ENCODE assay signal across 12 cellular contexts in the genomic region with DNA sequence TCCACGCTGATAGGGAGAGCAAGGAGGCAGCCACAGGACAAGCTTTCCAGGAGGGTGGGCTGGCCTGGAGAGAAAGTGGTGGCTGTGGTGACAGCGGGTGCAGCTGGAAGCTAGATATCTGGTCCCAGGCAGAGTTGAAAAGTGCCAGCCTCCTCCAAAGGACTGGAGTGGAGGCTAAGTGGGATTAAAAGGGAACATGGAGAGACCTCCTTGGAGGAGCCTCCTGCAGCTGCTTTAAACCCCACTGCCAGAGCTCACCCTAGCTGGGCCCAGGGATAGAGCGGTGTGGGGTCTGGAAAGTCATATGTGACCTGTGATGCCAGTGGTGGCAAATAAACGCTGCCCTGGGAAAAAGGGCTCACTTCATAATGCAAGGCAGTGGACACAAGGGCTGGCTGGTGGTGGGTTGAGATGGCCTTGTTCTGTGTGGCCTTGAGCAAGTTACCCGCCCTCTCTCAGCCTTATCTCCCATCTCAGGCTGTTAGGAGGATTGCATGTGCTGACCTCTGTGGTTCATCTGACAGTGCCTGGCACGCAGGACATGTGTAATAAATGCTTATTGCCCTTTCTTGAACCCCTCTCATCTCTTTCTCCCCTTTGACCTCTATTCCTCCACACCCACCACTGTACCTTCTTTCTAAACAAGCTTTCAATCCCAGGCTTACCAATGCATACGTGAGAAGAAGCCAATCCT.
DNase-seq lines count a peak whose midpoint lies in the region; TF ChIP-seq lines count a peak whose summit lies in the region.
"Had no signal": no experiment of that assay in that cellular context is flagged by ENCODE, and none has a peak within 500 bp of the region (broad histone marks: within the 10 kb centered on the region; RNA-seq: fewer than 3 reads in every experiment).

No MANE protein-coding gene starts in this region.

- no peak overlapping the region for H2BK120ac ChIP-seq in H9 (ENCODE audit: low read depth, low read length, poor library complexity, severe bottlenecking)

- no peaks in the 10 kb centered on the region for H3K23me2 ChIP-seq in H9 (ENCODE audit: insufficient read length, low read depth, low read length, poor library complexity, severe bottlenecking)

- no peaks in the 10 kb centered on the region for H3K79me1 ChIP-seq in H9 (ENCODE audit: insufficient read depth, low read depth, low read length, poor library complexity, severe bottlenecking)

- H3K4me1 ChIP-seq in BLaER1 = peaks cover 58% of the 10 kb centered on the region
- H3K4me1 ChIP-seq in H9 (ENCODE audit: insufficient read depth, low read length) = peaks cover 10% of the 10 kb centered on the region
- H3K4me1 ChIP-seq in MM.1S (ENCODE audit: low read length) = no peaks in the 10 kb centered on the region

- intact Hi-C loops in activated T-helper 2 cell treated with anti-CD3 and anti-CD28 coated beads, Interferon-gamma antibody, Interleukin-2, Interleukin-4, amounts not matched to agents 10 μg/mL and 5 μg/mL and 100 μg/mL, durations not matched to agents 14 hours and 24 hours and 36 hours (cut with micrococcal nuclease) = loop anchor here (5.0 kb wide), 1 partner anchor 32 kb away; no protein-coding TSS in a partner anchor

- H3K18ac ChIP-seq in H9 (ENCODE audit: insufficient read length, low read depth, low read length) = no peak overlapping the region

- no peaks in the 10 kb centered on the region for H3K27me3 ChIP-seq in BLaER1
- no peaks in the 10 kb centered on the region for H3K27me3 ChIP-seq in H9 (ENCODE audit: insufficient read depth, low read length)
- no peaks in the 10 kb centered on the region for H3K27me3 ChIP-seq in MM.1S (replicated peaks; ENCODE audit: insufficient read depth, low read length)
- H3K27me3 ChIP-seq: sigmoid colon had no signal

- no peak for DNase-seq in H9
- no peak for DNase-seq in activated T-helper 2 cell treated with anti-CD3 and anti-CD28 coated beads, Interferon-gamma antibody, Interleukin-2, Interleukin-4, amounts not matched to agents 10 μg/mL and 5 μg/mL and 100 μg/mL, durations not matched to agents 14 hours and 24 hours and 36 hours (ENCODE audit: low spot score)
- no peak for DNase-seq in mesothelial cell of epicardium (ENCODE audit: low spot score in 2 of 2, unreplicated experiment in 2 of 2)
- no peak for DNase-seq in iPS-NIHi7 (ENCODE audit: extremely low spot score)
- no peak for DNase-seq in kidney tubule cell (ENCODE audit: low spot score)
- DNase-seq in Kasumi-1 (lab: John Stamatoyannopoulos, UW) = no peak
- DNase-seq in MM.1S = no peak
- DNase-seq: naive B cell, NCI-H1105 treated with DMSO at 0.1 percent for 48 hours, sigmoid colon had no signal

- no peak overlapping the region for H4K5ac ChIP-seq in H9 (ENCODE audit: insufficient read length, low read depth, low read length)

- H3K36me3 ChIP-seq in BLaER1 (no peaks in the 10 kb centered on the region), MM.1S (replicated peaks; ENCODE audit: insufficient read depth, low read length) (no peaks in the 10 kb centered on the region)
- H3K36me3 ChIP-seq: sigmoid colon had no signal

- no peak overlapping the region for H2AK5ac ChIP-seq in H9 (ENCODE audit: insufficient read length, low read length)

- no peak overlapping the region for H3K4ac ChIP-seq in H9 (ENCODE audit: low read depth, low read length)

- H3K79me2 ChIP-seq in H9 (ENCODE audit: insufficient read depth, low read length) (no peaks in the 10 kb centered on the region), MM.1S (ENCODE audit: low read length) (no peaks in the 10 kb centered on the region)

- peak overlapping the region; percentile 24; the same call in 1 of the 2 replicates for H3K27ac ChIP-seq in BLaER1
- no peak overlapping the region for H3K27ac ChIP-seq in H9 (ENCODE audit: insufficient read length, low read depth, low read length)
- H3K27ac ChIP-seq in MM.1S (ENCODE audit: low read length) = no peak overlapping the region
- H3K27ac ChIP-seq: PC-9, sigmoid colon had no signal

- H2BK5ac ChIP-seq in H9 (ENCODE audit: insufficient read length, low read length) = no peak overlapping the region

- no peaks in the 10 kb centered on the region; a peak in 2 of 7 replicates for H3K36me3 Mint-ChIP-seq in H9 (ENCODE audit: insufficient read depth in 1 of 3, low read depth in 3 of 3)
- H3K36me3 Mint-ChIP-seq in activated T-helper 2 cell treated with anti-CD3 and anti-CD28 coated beads, Interferon-gamma antibody, Interleukin-2, Interleukin-4, amounts not matched to agents 10 μg/mL and 5 μg/mL and 100 μg/mL, durations not matched to agents 14 hours and 24 hours and 36 hours (ENCODE audit: low read depth) = peaks cover 28% of the 10 kb centered on the region
- H3K36me3 Mint-ChIP-seq in mesothelial cell of epicardium = no peaks in the 10 kb centered on the region
- H3K36me3 Mint-ChIP-seq: naive B cell had no signal

- no peak overlapping the region for H4K91ac ChIP-seq in H9 (ENCODE audit: insufficient read length, low read depth, low read length)

- H2AFZ ChIP-seq in H9 (ENCODE audit: low read length) (no peak overlapping the region), MM.1S (ENCODE audit: low read length) (no peak overlapping the region)
- H2AFZ ChIP-seq: PC-9 had no signal

- no peak overlapping the region for H3K9ac ChIP-seq in BLaER1
- no peak overlapping the region for H3K9ac ChIP-seq in H9 (ENCODE audit: extremely low read depth, insufficient read length, low read length)
- H3K9ac ChIP-seq in MM.1S (ENCODE audit: low read length) = no peak overlapping the region

- H3K9me3 Mint-ChIP-seq in H9 (no peaks in the 10 kb centered on the region), mesothelial cell of epicardium (no peaks in the 10 kb centered on the region)
- no peaks in the 10 kb centered on the region for H3K9me3 Mint-ChIP-seq in activated T-helper 2 cell treated with anti-CD3 and anti-CD28 coated beads, Interferon-gamma antibody, Interleukin-2, Interleukin-4, amounts not matched to agents 10 μg/mL and 5 μg/mL and 100 μg/mL, durations not matched to agents 14 hours and 24 hours and 36 hours
- H3K9me3 Mint-ChIP-seq: naive B cell had no signal

- no peaks in the 10 kb centered on the region for H3F3A ChIP-seq in MM.1S (ENCODE audit: insufficient read depth, low read length)

- no peak overlapping the region for H2BK20ac ChIP-seq in H9 (ENCODE audit: low read depth, low read length, poor library complexity, severe bottlenecking)

- no CpG with 5 or more reads among the region's 7 CpGs for WGBS in H9 (ENCODE audit: extremely low coverage, insufficient read length, low lambda C conversion rate)

- no peak overlapping the region for H3K23ac ChIP-seq in H9 (ENCODE audit: insufficient read length, low read depth, low read length)

- H4K20me1 ChIP-seq in BLaER1 (no peaks in the 10 kb centered on the region; the same call in 1 of the 2 replicates), H9 (ENCODE audit: control insufficient read depth, insufficient read depth, insufficient read length) (no peaks in the 10 kb centered on the region), MM.1S (ENCODE audit: insufficient read depth, low read length) (no peaks in the 10 kb centered on the region)

- no peak overlapping the region for H3K14ac ChIP-seq in H9 (ENCODE audit: insufficient read depth, low read length)

- no peak overlapping the region for H4K8ac ChIP-seq in H9 (replicated peaks; ENCODE audit: insufficient read length, low read depth, low read length)

- peaks cover 48 to 55% of the 10 kb centered on the region in 2 experiments for H3K4me1 Mint-ChIP-seq in H9
- H3K4me1 Mint-ChIP-seq in activated T-helper 2 cell treated with anti-CD3 and anti-CD28 coated beads, Interferon-gamma antibody, Interleukin-2, Interleukin-4, amounts not matched to agents 10 μg/mL and 5 μg/mL and 100 μg/mL, durations not matched to agents 14 hours and 24 hours and 36 hours (ENCODE audit: low read depth) = peaks cover 79% of the 10 kb centered on the region
- peaks cover 29% of the 10 kb centered on the region for H3K4me1 Mint-ChIP-seq in mesothelial cell of epicardium
- H3K4me1 Mint-ChIP-seq: naive B cell had no signal

- peak overlapping the region in 2 of 3 experiments; percentile 67 to 89; a peak in 4 of 7 replicates for H3K27ac Mint-ChIP-seq in H9
- peak overlapping the region; percentile 31 for H3K27ac Mint-ChIP-seq in activated T-helper 2 cell treated with anti-CD3 and anti-CD28 coated beads, Interferon-gamma antibody, Interleukin-2, Interleukin-4, amounts not matched to agents 10 μg/mL and 5 μg/mL and 100 μg/mL, durations not matched to agents 14 hours and 24 hours and 36 hours
- H3K27ac Mint-ChIP-seq in mesothelial cell of epicardium = peak overlapping the region; percentile 32

- H3K4me3 Mint-ChIP-seq in H9 = no peak overlapping the region
- H3K4me3 Mint-ChIP-seq in activated T-helper 2 cell treated with anti-CD3 and anti-CD28 coated beads, Interferon-gamma antibody, Interleukin-2, Interleukin-4, amounts not matched to agents 10 μg/mL and 5 μg/mL and 100 μg/mL, durations not matched to agents 14 hours and 24 hours and 36 hours (ENCODE audit: low read depth) = no peak overlapping the region
- H3K4me3 Mint-ChIP-seq in mesothelial cell of epicardium = no peak overlapping the region
- H3K4me3 Mint-ChIP-seq: naive B cell had no signal

- no peak for TF ChIP-seq CTCF in H9 (conservative IDR thresholded peaks at IDR 0.05)
- TF ChIP-seq CTCF in mesothelial cell of epicardium (IDR thresholded peaks at IDR 0.05; ENCODE audit: unreplicated experiment) = no peak
- no peak for TF ChIP-seq CTCF in MM.1S (IDR thresholded peaks at IDR 0.05; ENCODE audit: low read length)

- no peak overlapping the region for H3K56ac ChIP-seq in H9 (ENCODE audit: insufficient read length, low read depth, low read length)

- no peak overlapping the region for H2BK15ac ChIP-seq in H9 (ENCODE audit: low read depth, low read length)

- no peaks in the 10 kb centered on the region for H3K9me2 ChIP-seq in MM.1S (replicated peaks; ENCODE audit: insufficient read depth, low read length)

- no peak overlapping the region for H2BK12ac ChIP-seq in H9 (ENCODE audit: insufficient read length, low read depth, low read length)

- H3K27me3 Mint-ChIP-seq in H9 (ENCODE audit: low read depth) (no peaks in the 10 kb centered on the region), mesothelial cell of epicardium (ENCODE audit: low read depth) (no peaks in the 10 kb centered on the region)
- no peaks in the 10 kb centered on the region for H3K27me3 Mint-ChIP-seq in activated T-helper 2 cell treated with anti-CD3 and anti-CD28 coated beads, Interferon-gamma antibody, Interleukin-2, Interleukin-4, amounts not matched to agents 10 μg/mL and 5 μg/mL and 100 μg/mL, durations not matched to agents 14 hours and 24 hours and 36 hours (ENCODE audit: low read depth)
- H3K27me3 Mint-ChIP-seq: naive B cell had no signal

- H3K4me2 ChIP-seq in BLaER1 (peak overlapping the region; percentile 80), H9 (ENCODE audit: insufficient read depth, insufficient read length, low read length) (no peak overlapping the region), MM.1S (ENCODE audit: low read depth, low read length) (no peak overlapping the region)
- H3K4me2 ChIP-seq: PC-9 had no signal

- H3K9me3 ChIP-seq in BLaER1 (no peaks in the 10 kb centered on the region), H9 (ENCODE audit: control insufficient read depth, low read depth, low read length) (no peaks in the 10 kb centered on the region), MM.1S (replicated peaks; ENCODE audit: insufficient read depth, low read length) (no peaks in the 10 kb centered on the region)
- H3K9me3 ChIP-seq: sigmoid colon had no signal

- no peak overlapping the region for H3T11ph ChIP-seq in H9 (ENCODE audit: low read length)

- H3K4me3 ChIP-seq in BLaER1 = no peak overlapping the region
- no peak overlapping the region for H3K4me3 ChIP-seq in MM.1S (ENCODE audit: low read length)
- H3K4me3 ChIP-seq: PC-9, sigmoid colon had no signal
